24 cellular contexts compared by ENCODE assay signal in genomic region chr15:61102281-61102680, GRCh38.
DNase-seq lines count a peak whose midpoint lies in the region; ATAC-seq, FAIRE-seq and TF ChIP-seq lines count a peak whose summit lies in the region.
"Had no signal": no experiment of that assay in that cellular context is flagged by ENCODE, and none has a peak within 500 bp of the region (broad histone marks: within the 10 kb centered on the region; RNA-seq: fewer than 3 reads in every experiment).

No MANE protein-coding gene starts in this region.

- H2AFZ ChIP-seq in neural progenitor cell (replicated peaks), result no peak overlapping the region

- no peak overlapping the region for H3K27ac ChIP-seq in neural progenitor cell
- no peak overlapping the region for H3K27ac ChIP-seq in kidney (ENCODE audit: low read depth in 2 of 2, low read length in 2 of 2)
- H3K27ac ChIP-seq: 22Rv1, BLaER1, C4-2B had no signal

- H3K9ac ChIP-seq in neural progenitor cell (no peak overlapping the region), kidney (ENCODE audit: low read length in 2 of 2) (no peak overlapping the region)
- H3K9ac ChIP-seq: BLaER1 had no signal

- H3K9me3 Mint-ChIP-seq in activated naive CD4-positive, alpha-beta T cell treated with anti-CD3 and anti-CD28 coated beads, Interleukin-2, amount 10 ng/mL, durations not matched to agents 7 days and 5 days, result no peaks in the 10 kb centered on the region
- H3K9me3 Mint-ChIP-seq in neural progenitor cell, result peaks cover 2% of the 10 kb centered on the region
- H3K9me3 Mint-ChIP-seq: CD8-positive, alpha-beta T cell had no signal

- FAIRE-seq in kidney (lab: Jason Lieb, UNC) (no peak), HTR-8/SVneo (lab: Jason Lieb, UNC) (no peak)
- FAIRE-seq: A204.1, GM12878, GM19239, H54 had no signal

- CTCF ChIA-PET in activated naive CD4-positive, alpha-beta T cell treated with anti-CD3 and anti-CD28 coated beads, Interleukin-2, amount 10 ng/mL, durations not matched to agents 7 days and 5 days (lab: Charles Lee), result no interaction called here

- no peaks in the 10 kb centered on the region for H3F3A ChIP-seq in neural progenitor cell (ENCODE audit: low read depth)

- peak; percentile 56 for ATAC-seq in left ventricle myocardium superior
- no peak for ATAC-seq in Right ventricle myocardium superior (ENCODE audit: poor library complexity)
- ATAC-seq: CD8-positive, alpha-beta T cell; GM12878 had no signal

- H3K27me3 Mint-ChIP-seq in activated naive CD4-positive, alpha-beta T cell treated with anti-CD3 and anti-CD28 coated beads, Interleukin-2, amount 10 ng/mL, durations not matched to agents 7 days and 5 days, result peaks cover 29% of the 10 kb centered on the region
- peaks cover 2% of the 10 kb centered on the region for H3K27me3 Mint-ChIP-seq in neural progenitor cell (ENCODE audit: insufficient read depth, low read depth)

- H3K27ac Mint-ChIP-seq in activated naive CD4-positive, alpha-beta T cell treated with anti-CD3 and anti-CD28 coated beads, Interleukin-2, amount 10 ng/mL, durations not matched to agents 7 days and 5 days, result peak overlapping the region; percentile 55
- H3K27ac Mint-ChIP-seq in neural progenitor cell, result peak overlapping the region; percentile 12
- H3K27ac Mint-ChIP-seq: B cell; CD4-positive, CD25-positive, alpha-beta regulatory T cell; CD8-positive, alpha-beta T cell had no signal

- H3K36me3 ChIP-seq in neural progenitor cell (no peaks in the 10 kb centered on the region), kidney (ENCODE audit: control insufficient read depth in 1 of 2, insufficient read depth in 2 of 2, low read length in 2 of 2) (no peaks in the 10 kb centered on the region)
- H3K36me3 ChIP-seq: BLaER1 had no signal

- no peak overlapping the region for H3K4me3 ChIP-seq in neural progenitor cell
- H3K4me3 ChIP-seq in kidney (ENCODE audit: low read length in 2 of 2), result no peak overlapping the region
- H3K4me3 ChIP-seq: BLaER1, GM12878 had no signal

- no peaks in the 10 kb centered on the region for H3K9me3 ChIP-seq in neural progenitor cell (ENCODE audit: low read depth)
- no peaks in the 10 kb centered on the region for H3K9me3 ChIP-seq in kidney (ENCODE audit: control insufficient read depth in 1 of 2, low read length in 2 of 2)
- H3K9me3 ChIP-seq: BLaER1, Caco-2 had no signal

- no peak for DNase-seq in activated naive CD4-positive, alpha-beta T cell treated with anti-CD3 and anti-CD28 coated beads, Interleukin-2, amount 10 ng/mL, durations not matched to agents 7 days and 5 days
- DNase-seq in activated naive CD4-positive, alpha-beta T cell treated with anti-CD3 and anti-CD28 coated beads, Interleukin-2, amount 50 U/mL, for 16 hours, result no peak
- no peak for DNase-seq in left ventricle myocardium superior
- DNase-seq in Right ventricle myocardium superior, result no peak
- DNase-seq in neural progenitor cell (ENCODE audit: low spot score), result no peak
- DNase-seq in smooth muscle cell of the brain vasculature (ENCODE audit: low read depth, low spot score), result peak; percentile 56
- DNase-seq in kidney, result no peak
- DNase-seq in HTR-8/SVneo (ENCODE audit: insufficient read length, low spot score), result no peak
- DNase-seq: Caco-2; CD4-positive, CD25-positive, alpha-beta regulatory T cell; CD8-positive, alpha-beta T cell; DMS79; EL; GDM1; GOT3; HCEC 1CT had no signal

- H3K4me2 ChIP-seq in neural progenitor cell, result no peak overlapping the region
- H3K4me2 ChIP-seq: BLaER1 had no signal

- H3K27me3 ChIP-seq in neural progenitor cell, result no peaks in the 10 kb centered on the region
- H3K27me3 ChIP-seq: BLaER1 had no signal

- H4K20me1 ChIP-seq in neural progenitor cell (ENCODE audit: low read depth), result no peaks in the 10 kb centered on the region
- H4K20me1 ChIP-seq: BLaER1 had no signal

- H3K4me1 Mint-ChIP-seq in activated naive CD4-positive, alpha-beta T cell treated with anti-CD3 and anti-CD28 coated beads, Interleukin-2, amount 10 ng/mL, durations not matched to agents 7 days and 5 days, result no peaks in the 10 kb centered on the region
- peaks cover 25% of the 10 kb centered on the region for H3K4me1 Mint-ChIP-seq in neural progenitor cell
- H3K4me1 Mint-ChIP-seq: B cell; CD4-positive, CD25-positive, alpha-beta regulatory T cell had no signal

- H3K36me3 Mint-ChIP-seq in activated naive CD4-positive, alpha-beta T cell treated with anti-CD3 and anti-CD28 coated beads, Interleukin-2, amount 10 ng/mL, durations not matched to agents 7 days and 5 days, result no peaks in the 10 kb centered on the region
- no peaks in the 10 kb centered on the region for H3K36me3 Mint-ChIP-seq in neural progenitor cell
- H3K36me3 Mint-ChIP-seq: CD4-positive, CD25-positive, alpha-beta regulatory T cell; CD8-positive, alpha-beta T cell had no signal

- H3K4me1 ChIP-seq in neural progenitor cell, result no peaks in the 10 kb centered on the region
- H3K4me1 ChIP-seq in kidney (ENCODE audit: control insufficient read depth in 1 of 2, insufficient read depth in 1 of 2, low read depth in 1 of 2, low read length in 2 of 2), result peaks cover 0 to 14% of the 10 kb centered on the region in 2 donors
- H3K4me1 ChIP-seq: BLaER1 had no signal

- no peaks in the 10 kb centered on the region for H3K79me2 ChIP-seq in neural progenitor cell (ENCODE audit: low read depth)

- H3K4me3 Mint-ChIP-seq in activated naive CD4-positive, alpha-beta T cell treated with anti-CD3 and anti-CD28 coated beads, Interleukin-2, amount 10 ng/mL, durations not matched to agents 7 days and 5 days, result no peak overlapping the region
- no peak overlapping the region for H3K4me3 Mint-ChIP-seq in neural progenitor cell
- H3K4me3 Mint-ChIP-seq: B cell; CD4-positive, CD25-positive, alpha-beta regulatory T cell; CD8-positive, alpha-beta T cell had no signal

- TF ChIP-seq CTCF in neural progenitor cell (IDR thresholded peaks at IDR 0.05) (no peak), kidney (IDR thresholded peaks at IDR 0.05; ENCODE audit: borderline replicate concordance, extremely low read depth, insufficient read depth) (no peak)

- intact Hi-C loops in left ventricle myocardium superior (cut with micrococcal nuclease) (no loop called here), Right ventricle myocardium superior (cut with DNase I) (no loop called here), kidney (cut with DNase I) (no loop called here)
